Comparison of ENCODE assay signal across 1 cellular context in genomic region chr22:20949698-20950183, GRCh38.
TF ChIP-seq lines count a peak whose summit lies in the region.

No MANE protein-coding gene starts in this region.

TF ChIP-seq in HepG2, 621 proteins besides CTCF, POLR2A, EP300 and RAD21 (continued from another document and continues in another):
- TF ChIP-seq THAP8 (CRISPR knock-in tag; IDR thresholded peaks at IDR 0.05; ENCODE audit: borderline replicate concordance) (no peak), ZNF543 (CRISPR knock-in tag; IDR thresholded peaks at IDR 0.05) (no peak), TMF1 (CRISPR knock-in tag; IDR thresholded peaks at IDR 0.05; ENCODE audit: low read depth) (no peak), NCOA5 (CRISPR knock-in tag; IDR thresholded peaks at IDR 0.05) (no peak), ZBTB25 (CRISPR knock-in tag; IDR thresholded peaks at IDR 0.05) (no peak), JUNB (CRISPR knock-in tag; IDR thresholded peaks at IDR 0.05; ENCODE audit: borderline replicate concordance) (no peak), PRPF4 (IDR thresholded peaks at IDR 0.05; ENCODE audit: low read depth, low read length, poor library complexity, severe bottlenecking) (no peak), RERE (CRISPR knock-in tag; IDR thresholded peaks at IDR 0.05; ENCODE audit: low read depth) (0 out of 2 replicates have a peak, but pooled peaks have one; percentile 17), MYC (CRISPR knock-in tag; IDR thresholded peaks at IDR 0.05; ENCODE audit: borderline replicate concordance) (no peak), ZXDC (CRISPR knock-in tag; IDR thresholded peaks at IDR 0.05) (no peak), ATF7-NPFF (CRISPR knock-in tag; IDR thresholded peaks at IDR 0.05; ENCODE audit: low read depth) (no peak), MED13 (CRISPR knock-in tag; IDR thresholded peaks at IDR 0.05) (no peak), CREM (IDR thresholded peaks at IDR 0.05) (peak; percentile 67; the same call in 1 of the 2 replicates), CREM (CRISPR knock-in tag; IDR thresholded peaks at IDR 0.05) (no peak), ZNF577 (CRISPR knock-in tag; IDR thresholded peaks at IDR 0.05; ENCODE audit: borderline replicate concordance, low read depth) (no peak), KLF16 (CRISPR knock-in tag; IDR thresholded peaks at IDR 0.05) (peak in 1 of 2 experiments; percentile 50; a peak in 2 of 4 replicates), ZFP91 (CRISPR knock-in tag; IDR thresholded peaks at IDR 0.05; ENCODE audit: borderline replicate concordance) (no peak; the same call in 1 of the 2 replicates), MBNL3 (CRISPR knock-in tag; conservative IDR thresholded peaks at IDR 0.05) (no peak), HMGXB3 (CRISPR knock-in tag; IDR thresholded peaks at IDR 0.05; ENCODE audit: borderline replicate concordance) (no peak), PLRG1 (conservative IDR thresholded peaks at IDR 0.05) (no peak), ZNF136 (CRISPR knock-in tag; IDR thresholded peaks at IDR 0.05; ENCODE audit: low read depth) (no peak), ZNF710 (CRISPR knock-in tag; IDR thresholded peaks at IDR 0.05; ENCODE audit: borderline replicate concordance) (peak; percentile 75; the same call in 1 of the 2 replicates), ZNF383 (CRISPR knock-in tag; IDR thresholded peaks at IDR 0.05; ENCODE audit: borderline replicate concordance) (no peak), DBP (CRISPR knock-in tag; IDR thresholded peaks at IDR 0.05; ENCODE audit: not compliant biosample characterization) (no peak), SMARCE1 (IDR thresholded peaks at IDR 0.05; ENCODE audit: borderline replicate concordance) (no peak), REPIN1 (CRISPR knock-in tag; IDR thresholded peaks at IDR 0.05; ENCODE audit: borderline replicate concordance, low read depth) (peak; percentile 19; the same call in 1 of the 2 replicates), HOXA5 (CRISPR knock-in tag; IDR thresholded peaks at IDR 0.05) (no peak), SOX5 (CRISPR knock-in tag; IDR thresholded peaks at IDR 0.05; ENCODE audit: borderline replicate concordance) (peak; percentile 89), ZNF691 (CRISPR knock-in tag; IDR thresholded peaks at IDR 0.05; ENCODE audit: borderline replicate concordance, low read depth) (no peak), MLLT10 (CRISPR knock-in tag; IDR thresholded peaks at IDR 0.05) (no peak)
